In the genomic region with DNA sequence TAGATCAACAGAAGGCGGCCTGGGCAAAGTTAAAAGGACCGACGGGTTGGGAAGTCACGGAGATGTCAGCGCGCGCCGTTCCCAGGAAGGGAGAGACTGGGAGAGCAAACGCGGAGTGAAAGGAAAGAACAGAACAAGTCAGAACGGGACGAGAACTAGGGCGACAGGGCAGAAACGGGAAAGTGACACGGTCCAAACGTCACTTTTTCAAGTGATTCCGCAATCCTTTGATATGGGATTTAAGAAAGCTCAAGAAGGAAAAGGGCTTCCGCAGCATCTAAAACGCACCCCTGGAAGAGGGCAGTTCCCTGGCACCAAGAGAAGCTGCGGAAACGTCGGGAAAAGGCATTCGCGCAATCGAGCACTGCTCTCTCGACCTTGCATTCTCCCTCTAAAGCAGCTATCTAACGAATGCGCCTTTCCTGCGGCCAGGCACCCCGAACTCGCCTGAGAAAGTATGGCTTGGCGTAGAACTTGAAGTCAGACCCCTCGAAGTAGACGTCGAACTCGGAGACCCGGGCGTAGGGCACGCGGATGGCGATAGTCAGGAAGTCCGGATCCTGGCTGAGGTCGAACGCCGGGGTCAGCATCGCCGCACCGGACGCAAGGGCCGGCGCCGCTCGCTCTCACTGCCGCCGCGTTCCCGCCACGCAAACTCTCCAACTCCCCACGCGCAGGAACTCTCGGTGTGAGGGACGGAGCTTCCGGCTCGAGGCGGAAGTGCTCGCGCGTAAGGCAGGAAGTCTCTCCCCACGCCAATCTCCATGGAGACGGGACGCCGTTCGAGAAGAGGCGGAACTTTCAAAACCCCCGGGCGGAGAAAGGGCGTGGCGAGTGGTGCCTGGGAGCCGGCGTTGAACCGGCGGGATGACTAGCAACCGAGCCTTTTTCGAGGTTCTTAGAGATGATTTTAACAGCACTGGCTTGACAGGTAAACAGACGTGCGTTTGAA, we compare ENCODE assay signal across 8 cellular contexts. TPM values are rescaled to one million over a fixed set of nuclear protein-coding genes. Genes with fewer than 3 reads are reported as not detected.
DNase-seq lines count a peak whose midpoint lies in the region; ATAC-seq lines count a peak whose summit lies in the region.

A gene (minus strand): TSS at position 695 of the 952 bp plus-strand sequence. CDS start 105 bp downstream, at position 590.

- peaks cover 0 to 10% (median 4%) of the 10 kb centered on the region in 11 experiments; a peak in 14 of 22 replicates for H3K36me3 ChIP-seq in BLaER1 treated with 17β-estradiol and CSF1 and Interleukin-3, amounts not matched to agents 10 nM and 100 nM

- H3K4me1 Mint-ChIP-seq in activated CD4-positive, alpha-beta T cell treated with anti-CD3 and anti-CD28 coated beads, Interleukin-2, amount 10 ng/mL, durations not matched to agents 24 days and 14 days, result peaks cover 41% of the 10 kb centered on the region

- no peaks in the 10 kb centered on the region for H3K27me3 ChIP-seq in BLaER1 treated with 17β-estradiol and CSF1 and Interleukin-3, amounts not matched to agents 10 nM and 100 nM

- peak within 1 kb of the TSS; percentile 71 to 88 (median 82) for H3K4me3 ChIP-seq in BLaER1 treated with 17β-estradiol and CSF1 and Interleukin-3, amounts not matched to agents 10 nM and 100 nM

- no peaks in the 10 kb centered on the region for H3K9me3 Mint-ChIP-seq in activated CD4-positive, alpha-beta T cell treated with anti-CD3 and anti-CD28 coated beads, Interleukin-2, amount 10 ng/mL, durations not matched to agents 24 days and 14 days

- H3K27ac ChIP-seq in BLaER1 treated with 17β-estradiol and CSF1 and Interleukin-3, amounts not matched to agents 10 nM and 100 nM, result peak within 1 kb of the TSS in 10 of 11 experiments; percentile 41 to 77 (median 74); a peak in 20 of 22 replicates

- intact Hi-C loops in activated CD4-positive, alpha-beta T cell treated with anti-CD3 and anti-CD28 coated beads, Interleukin-2, amount 10 ng/mL, durations not matched to agents 24 days and 14 days (cut with micrococcal nuclease), result loop anchor here (1.0 to 10.0 kb wide), 6 partner anchors 27 to 1126 kb away; a partner anchor contains a TSS
- intact Hi-C loops in left colon (cut with DNase I, micrococcal nuclease), result loop anchor here in 1 of 2 donors (10.0 kb wide), 1 partner anchor 207 kb away; no protein-coding TSS in a partner anchor

- H3K27ac Mint-ChIP-seq in activated CD4-positive, alpha-beta T cell treated with anti-CD3 and anti-CD28 coated beads, Interleukin-2, amount 10 ng/mL, durations not matched to agents 24 days and 14 days, result peak within 1 kb of the TSS; percentile 91

- no peaks in the 10 kb centered on the region for H3K9me3 ChIP-seq in BLaER1 treated with 17β-estradiol and CSF1 and Interleukin-3, amounts not matched to agents 10 nM and 100 nM (replicated peaks in 1 of 11)

- peak within 1 kb of the TSS; percentile 67 to 85 (median 80) for H3K9ac ChIP-seq in BLaER1 treated with 17β-estradiol and CSF1 and Interleukin-3, amounts not matched to agents 10 nM and 100 nM

- H3K4me2 ChIP-seq in BLaER1 treated with 17β-estradiol and CSF1 and Interleukin-3, amounts not matched to agents 10 nM and 100 nM, result peak within 1 kb of the TSS; percentile 94 to 99 (median 97)

- peaks cover 15% of the 10 kb centered on the region for H3K36me3 Mint-ChIP-seq in activated CD4-positive, alpha-beta T cell treated with anti-CD3 and anti-CD28 coated beads, Interleukin-2, amount 10 ng/mL, durations not matched to agents 24 days and 14 days (ENCODE audit: low read depth)

- H3K4me3 Mint-ChIP-seq in activated CD4-positive, alpha-beta T cell treated with anti-CD3 and anti-CD28 coated beads, Interleukin-2, amount 10 ng/mL, durations not matched to agents 24 days and 14 days, result peak within 1 kb of the TSS; percentile 93

- DNase-seq in GM19240 (ENCODE audit: insufficient read length, low spot score) (peak; percentile 65), NCI-H69 (lab: John Stamatoyannopoulos, UW) (peak; percentile 96), dedifferentiated amniotic fluid mesenchymal stem cell (ENCODE audit: extremely low spot score) (peak; percentile 96), left colon (peak; percentile 96 to 99)
- peak; percentile 99 for DNase-seq in activated CD4-positive, alpha-beta T cell treated with anti-CD3 and anti-CD28 coated beads, Interleukin-2, amount 10 ng/mL, durations not matched to agents 24 days and 14 days
- peak; percentile 93 to 94 for DNase-seq in stimulated activated CD4-positive, alpha-beta T cell treated with anti-CD3 and anti-CD28 coated beads, Interleukin-1b, Interleukin-23, amount 100 ng/mL, for 4 hours (ENCODE audit: low read depth in 2 of 2)

- H3K27me3 Mint-ChIP-seq in activated CD4-positive, alpha-beta T cell treated with anti-CD3 and anti-CD28 coated beads, Interleukin-2, amount 10 ng/mL, durations not matched to agents 24 days and 14 days, result no peaks in the 10 kb centered on the region

- H3K4me1 ChIP-seq in BLaER1 treated with 17β-estradiol and CSF1 and Interleukin-3, amounts not matched to agents 10 nM and 100 nM, result peaks cover 32 to 49% (median 36%) of the 10 kb centered on the region in 10 experiments

- peaks cover 0 to 36% (median 26%) of the 10 kb centered on the region in 11 experiments; a peak in 17 of 22 replicates for H4K20me1 ChIP-seq in BLaER1 treated with 17β-estradiol and CSF1 and Interleukin-3, amounts not matched to agents 10 nM and 100 nM

- ATAC-seq in HG03457 (IDR thresholded peaks at IDR 0.05; ENCODE audit: unreplicated experiment) (peak; percentile 92), left colon (peak; percentile 97)

RNA-seq across cellular contexts. Expression of the gene that starts here (rescaled TPM):
- total RNA-seq in activated CD4-positive, alpha-beta T cell treated with anti-CD3 and anti-CD28 coated beads, Interleukin-2, amount 10 ng/mL, durations not matched to agents 24 days and 14 days, result 46.8 and 47.2 TPM in 2 replicates
- total RNA-seq in left colon, result 10 to 100 TPM; 21.5 to 22.0 TPM

Comparison
In these comparisons a context has a peak if more than half of its experiments do, and no peak if none do; other contexts are left out.
1. Peak in every context shown above with its lines: DNase-seq, ATAC-seq, H3K4me3 ChIP-seq and H3K27ac ChIP-seq.